Comparison of ENCODE assay signal across 8 cellular contexts in genomic region chr19:9934132-9934950, GRCh38. TPM values are rescaled to one million over a fixed set of nuclear protein-coding genes. Genes with fewer than 3 reads are reported as not detected.
A peak's percentile ranks its signal among the peaks of the same experiment; 100 is the strongest.
DNase-seq lines count a peak whose midpoint lies in the region; ATAC-seq and TF ChIP-seq lines count a peak whose summit lies in the region.

No MANE protein-coding gene starts in this region.

- peak; percentile 50 to 62 for ATAC-seq in activated CD4-positive, CD25-positive, alpha-beta regulatory T cell treated with anti-CD3 and anti-CD28 coated beads, Interleukin-2, amount 50 U/mL, for 24 hours

- H3K27ac ChIP-seq in caudate nucleus (ENCODE audit: low read depth, low read length), result peak overlapping the region; percentile 2

- DNase-seq in NCI-H1417 (lab: John Stamatoyannopoulos, UW) (peak; percentile 25 to 65 (median 29)), NCI-H1417 treated with DMSO at 0.1 percent for 48 hours (lab: John Stamatoyannopoulos, UW) (no peak), NB4 (ENCODE audit: low read depth) (peak; percentile 85), caudate nucleus (lab: John Stamatoyannopoulos, UW) (peak in 52 of 61 donors; percentile 24 to 88 (median 64)), kidney epithelial cell (ENCODE audit: low read depth) (no peak), NCI-H526 treated with DMSO at 0.1 percent for 48 hours (lab: John Stamatoyannopoulos, UW) (no peak)
- peak; percentile 86 for DNase-seq in stimulated activated CD4-positive, alpha-beta T cell treated with anti-CD3 and anti-CD28 coated beads, Interleukin-1b, Interleukin-23, amount 100 ng/mL, for 48 hours

- TF ChIP-seq POLR2A in NB4 (IDR thresholded peaks at IDR 0.05; ENCODE audit: extremely low read depth, insufficient read length), result no peak

- H3K36me3 ChIP-seq in kidney epithelial cell (ENCODE audit: control insufficient read depth, insufficient read depth, low read length), result no peaks in the 10 kb centered on the region

- TF ChIP-seq CTCF in NB4 (IDR thresholded peaks at IDR 0.05; ENCODE audit: low read depth, low read length), result peak; percentile 95
- peak; percentile 85 for TF ChIP-seq CTCF in kidney epithelial cell (IDR thresholded peaks at IDR 0.05; ENCODE audit: insufficient read depth, low read length, poor library complexity, severe bottlenecking)

- H3K4me3 ChIP-seq in NB4 (ENCODE audit: low read depth, low read length) (no peak overlapping the region), kidney epithelial cell (ENCODE audit: low read depth, low read length) (no peak overlapping the region)

- H3K27me3 ChIP-seq in kidney epithelial cell (ENCODE audit: control insufficient read depth, insufficient read depth, low read length), result peaks cover 33% of the 10 kb centered on the region

RNA-seq across cellular contexts. Expression of gene OLFM2, which starts 2.0 kb away (rescaled TPM):
- total RNA-seq in kidney epithelial cell, result 15.8 and 18.0 TPM in 2 replicates

Comparison
In these comparisons a context has a peak if more than half of its experiments do, and no peak if none do; other contexts are left out.
1. DNase-seq: peak in NCI-H1417 (3 of 3), NB4 (single experiment), caudate nucleus (52 of 61) and stimulated activated CD4-positive, alpha-beta T cell treated with anti-CD3 and anti-CD28 coated beads, Interleukin-1b, Interleukin-23, amount 100 ng/mL, for 48 hours (single experiment); none in NCI-H1417 treated with DMSO at 0.1 percent for 48 hours (single experiment), kidney epithelial cell (single experiment) and NCI-H526 treated with DMSO at 0.1 percent for 48 hours (single experiment).